Comparison of ENCODE assay signal across 12 cellular contexts in genomic region chr5:10725636-10726035, GRCh38. TPM values are rescaled to one million over a fixed set of nuclear protein-coding genes. Genes with fewer than 3 reads are reported as not detected.
DNase-seq lines count a peak whose midpoint lies in the region; ATAC-seq and TF ChIP-seq lines count a peak whose summit lies in the region.
"Had no signal": no experiment of that assay in that cellular context is flagged by ENCODE, and none has a peak within 500 bp of the region (broad histone marks: within the 10 kb centered on the region; RNA-seq: fewer than 3 reads in every experiment).

No MANE protein-coding gene starts in this region.

- H3K9me3 ChIP-seq in PC-9 (ENCODE audit: insufficient read depth, low read depth), result no peaks in the 10 kb centered on the region
- H3K9me3 ChIP-seq in mucosa of stomach (ENCODE audit: control insufficient read depth, low read length), result no peaks in the 10 kb centered on the region
- no peaks in the 10 kb centered on the region for H3K9me3 ChIP-seq in tibial nerve
- no peaks in the 10 kb centered on the region for H3K9me3 ChIP-seq in trophoblast cell (ENCODE audit: insufficient read depth, low read depth, low read length)

- H2AFZ ChIP-seq in PC-9, result 0 out of 2 replicates have a peak overlapping the region, but pooled peaks have one; percentile 5
- H2AFZ ChIP-seq in trophoblast cell (ENCODE audit: insufficient read depth, low read length, poor library complexity), result no peak overlapping the region
- H2AFZ ChIP-seq: neural progenitor cell had no signal

- no peak for ATAC-seq in GM18870 (IDR thresholded peaks at IDR 0.05; ENCODE audit: unreplicated experiment)
- ATAC-seq: activated CD4-positive, CD25-positive, alpha-beta regulatory T cell treated with anti-CD3 and anti-CD28 coated beads, Interleukin-2, amount 50 U/mL, for 24 hours; stimulated activated effector memory CD8-positive, alpha-beta T cell treated with anti-CD3 and anti-CD28 coated beads, Interleukin-12 subunit alpha, Interleukin-12 subunit beta, amount 100 ng/mL, for 72 hours had no signal

- H3K27ac ChIP-seq in PC-9 (peak overlapping the region; percentile 91), caudate nucleus (ENCODE audit: low read depth, low read length) (peak overlapping the region; percentile 24), tibial nerve (peak overlapping the region; percentile 9 to 84 (median 52)), trophoblast cell (ENCODE audit: low read depth, low read length) (no peak overlapping the region)
- H3K27ac ChIP-seq: neural progenitor cell had no signal

- no peak overlapping the region for H4K8ac ChIP-seq in trophoblast cell (ENCODE audit: low read depth, low read length)

- no peaks in the 10 kb centered on the region for H3K79me1 ChIP-seq in trophoblast cell (ENCODE audit: low read length)

- no peak for TF ChIP-seq EP300 in tibial nerve (IDR thresholded peaks at IDR 0.05)

- no peak overlapping the region for H3K4ac ChIP-seq in trophoblast cell (ENCODE audit: low read depth, low read length)

- H3K14ac ChIP-seq in trophoblast cell (ENCODE audit: low read length), result no peak overlapping the region

- TF ChIP-seq POLR2A in tibial nerve (IDR thresholded peaks at IDR 0.05), result no peak

- peaks cover 49% of the 10 kb centered on the region for H3K79me2 ChIP-seq in PC-9 (ENCODE audit: low read depth)
- H3K79me2 ChIP-seq in trophoblast cell (ENCODE audit: control insufficient read depth, insufficient read depth, low read length, poor library complexity), result no peaks in the 10 kb centered on the region

- TF ChIP-seq CTCF in PC-9 (conservative IDR thresholded peaks at IDR 0.05) (no peak), tibial nerve (IDR thresholded peaks at IDR 0.05) (no peak)

- H2BK120ac ChIP-seq in trophoblast cell (ENCODE audit: insufficient read depth, low read length, poor library complexity), result no peak overlapping the region

- DNase-seq in PC-9 (peak in 1 of 2 experiments; percentile 83), caudate nucleus (lab: John Stamatoyannopoulos, UW) (no peak), tibial nerve (ENCODE audit: low spot score in 2 of 2) (no peak), NCI-H2196 (lab: John Stamatoyannopoulos, UW; ENCODE audit: unreplicated experiment) (no peak), trophoblast cell (no peak)
- DNase-seq: activated T-cell treated with anti-CD3 and anti-CD28 coated beads, Interleukin-2, amount 50 U/mL, for 1 hour; NCI-H510A had no signal

- no peaks in the 10 kb centered on the region for H3K27me3 ChIP-seq in PC-9 (ENCODE audit: insufficient read depth, low read depth)
- no peaks in the 10 kb centered on the region for H3K27me3 ChIP-seq in mucosa of stomach (ENCODE audit: control insufficient read depth, insufficient read depth, low read length)
- H3K27me3 ChIP-seq in tibial nerve, result no peaks in the 10 kb centered on the region
- no peaks in the 10 kb centered on the region for H3K27me3 ChIP-seq in trophoblast cell (ENCODE audit: insufficient read depth, low read length)
- H3K27me3 ChIP-seq: neural progenitor cell had no signal

- H4K12ac ChIP-seq in trophoblast cell (ENCODE audit: low read depth, low read length), result no peak overlapping the region

- H3F3A ChIP-seq in PC-9 (ENCODE audit: insufficient read depth, low read depth), result peaks cover 57% of the 10 kb centered on the region

- H3K4me1 ChIP-seq in PC-9 (replicated peaks; ENCODE audit: insufficient read depth) (peaks cover 73% of the 10 kb centered on the region), mucosa of stomach (ENCODE audit: control insufficient read depth, insufficient read depth, low read length) (peaks cover 49% of the 10 kb centered on the region), tibial nerve (peaks cover 0 to 50% (median 13%) of the 10 kb centered on the region in 4 donors), trophoblast cell (ENCODE audit: control insufficient read depth in 1 of 2, insufficient read depth in 2 of 2, low read length in 2 of 2) (peaks cover 0 to 8% of the 10 kb centered on the region in 2 experiments)
- H3K4me1 ChIP-seq: neural progenitor cell had no signal

- H2AK5ac ChIP-seq in trophoblast cell (ENCODE audit: low read length), result no peak overlapping the region

- no peak overlapping the region for H2BK5ac ChIP-seq in trophoblast cell (ENCODE audit: low read depth, low read length, poor library complexity)

- H3K36me3 ChIP-seq in PC-9 (ENCODE audit: low read depth), result peaks cover 32% of the 10 kb centered on the region
- H3K36me3 ChIP-seq in mucosa of stomach (ENCODE audit: control insufficient read depth, insufficient read depth, low read length), result no peaks in the 10 kb centered on the region
- no peaks in the 10 kb centered on the region for H3K36me3 ChIP-seq in tibial nerve
- peaks cover 18 to 39% of the 10 kb centered on the region in 2 experiments for H3K36me3 ChIP-seq in trophoblast cell (ENCODE audit: control insufficient read depth in 1 of 2, insufficient read depth in 2 of 2, low read length in 2 of 2)
- H3K36me3 ChIP-seq: neural progenitor cell had no signal

- CTCF ChIA-PET in PC-9 (lab: Charles Lee), result interaction anchor here (0.9 to 2.9 kb wide), 4 partner anchors 19 to 30 kb away, joined by 4 to 31 read pairs (median 9); no protein-coding TSS in a partner anchor

- no peak overlapping the region for H2BK12ac ChIP-seq in trophoblast cell (ENCODE audit: low read length)

- no peak overlapping the region for H3K23ac ChIP-seq in trophoblast cell (ENCODE audit: low read length)

- peak overlapping the region; percentile 51 for H3K9ac ChIP-seq in mucosa of stomach (ENCODE audit: low read length)
- no peak overlapping the region for H3K9ac ChIP-seq in trophoblast cell (ENCODE audit: low read length)
- H3K9ac ChIP-seq: neural progenitor cell had no signal

- no peak overlapping the region for H4K91ac ChIP-seq in trophoblast cell (ENCODE audit: low read depth, low read length)

- no peaks in the 10 kb centered on the region for H3K9me2 ChIP-seq in PC-9 (ENCODE audit: insufficient read depth)

- 70 to 77% methylated on average over 1 of the region's 1 CpG for WGBS in tibial nerve, 2 donors
- WGBS in trophoblast cell (ENCODE audit: extremely low coverage, insufficient coverage, insufficient read length), result no CpG with 5 or more reads among the region's 1 CpG

- H3K4me3 ChIP-seq in PC-9 (peak overlapping the region; percentile 43; the same call in 1 of the 2 replicates), mucosa of stomach (ENCODE audit: low read length) (no peak overlapping the region), tibial nerve (no peak overlapping the region), trophoblast cell (ENCODE audit: low read depth, low read length) (no peak overlapping the region)
- H3K4me3 ChIP-seq: neural progenitor cell had no signal

- POLR2A ChIA-PET in PC-9 (lab: Charles Lee; ENCODE audit: unreplicated experiment), result interaction anchor here (0.6 to 1.9 kb wide), 5 partner anchors 20 to 70 kb away, joined by 3 to 13 read pairs (median 10); partner anchors contain the start of gene DAP

- no peaks in the 10 kb centered on the region for H4K20me1 ChIP-seq in PC-9 (ENCODE audit: insufficient read depth)

- intact Hi-C loops in PC-9 (cut with micrococcal nuclease; ENCODE audit: unreplicated experiment), result loop anchor here (1.0 kb wide), 2 partner anchors 23 to 35 kb away; no protein-coding TSS in a partner anchor

- H3K4me2 ChIP-seq in PC-9, result peak overlapping the region; percentile 76
- H3K4me2 ChIP-seq in trophoblast cell (ENCODE audit: low read length), result no peak overlapping the region
- H3K4me2 ChIP-seq: neural progenitor cell had no signal

- no peak overlapping the region for H3K18ac ChIP-seq in trophoblast cell (ENCODE audit: low read length)

- BruUV-seq in PC-9 (replicated peaks; lab: Mats Ljungman, UMichigan), result no TSS peak

RNA-seq across cellular contexts. Expression of gene DAP, which starts 35.4 kb away (rescaled TPM):
- total RNA-seq in PC-9 (2021), result 256 and 279 TPM in 2 replicates
- total RNA-seq in tibial nerve, result 10 to 100 TPM; 43.0 to 77.7 (median 50.0) TPM
- polyA plus RNA-seq in trophoblast cell (2013), result 175 and 176 TPM in 2 replicates
